In the genomic region with DNA sequence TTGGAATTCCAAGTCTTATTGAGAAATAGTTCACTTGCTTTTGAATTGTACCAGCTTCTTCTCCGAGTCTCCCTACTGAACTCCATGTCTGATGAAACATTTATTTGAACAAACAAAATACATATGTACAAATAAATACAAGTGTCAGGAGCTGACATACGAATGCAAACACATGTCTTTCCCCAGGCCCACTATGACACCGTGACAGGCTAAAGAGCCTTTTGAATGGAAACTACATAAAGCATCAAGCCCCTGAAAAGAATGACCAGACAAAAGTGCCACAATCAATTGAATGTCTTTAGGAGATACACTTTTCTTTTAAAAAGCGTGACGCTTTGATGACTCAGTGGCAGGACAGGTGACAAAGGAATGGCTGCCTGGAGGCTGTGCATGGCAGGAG, we compare ENCODE assay signal across 14 cellular contexts.
A peak's percentile ranks its signal among the peaks of the same experiment; 100 is the strongest.
DNase-seq lines count a peak whose midpoint lies in the region; ATAC-seq and TF ChIP-seq lines count a peak whose summit lies in the region.
"Had no signal": no experiment of that assay in that cellular context is flagged by ENCODE, and none has a peak within 500 bp of the region (broad histone marks: within the 10 kb centered on the region; RNA-seq: fewer than 3 reads in every experiment).

No MANE protein-coding gene starts in this region.

- H3K9ac ChIP-seq in IMR-90 (ENCODE audit: low read depth, low read length) (no peak overlapping the region), trophoblast cell (ENCODE audit: low read length) (no peak overlapping the region)
- H3K9ac ChIP-seq: GM23248 had no signal

- intact Hi-C loops in IMR-90 (cut with micrococcal nuclease) = loop anchor here (5.0 kb wide), 1 partner anchor 135 kb away; no protein-coding TSS in a partner anchor

- no peak for TF ChIP-seq CTCF in IMR-90 (conservative IDR thresholded peaks at IDR 0.05; ENCODE audit: low read depth, low read length)

- H2BK20ac ChIP-seq in IMR-90 (ENCODE audit: low read depth, low read length) = no peak overlapping the region

- no peak overlapping the region for H4K12ac ChIP-seq in trophoblast cell (ENCODE audit: low read depth, low read length)

- in situ Hi-C loops in IMR-90 (cut with MboI; ENCODE audit: low sequenced_read_pairs) = no loop called here

- dilution Hi-C loops in IMR-90 (cut with HindIII; ENCODE audit: low sequenced_read_pairs, unreplicated experiment) = no loop called here

- H3K27me3 ChIP-seq in IMR-90 (ENCODE audit: control insufficient read depth, insufficient read depth, low read length) (no peaks in the 10 kb centered on the region), trophoblast cell (ENCODE audit: insufficient read depth, low read length) (no peaks in the 10 kb centered on the region)
- H3K27me3 ChIP-seq: BE2C had no signal

- WGBS in IMR-90 (ENCODE audit: extremely low coverage in 2 of 2, insufficient read length in 1 of 2), 2 experiments = 100% methylated on average over 1 of the region's 5 CpGs; no CpG with 5 or more reads in 1 of the 2 experiments
- WGBS in trophoblast cell (ENCODE audit: extremely low coverage, insufficient coverage, insufficient read length) = no CpG with 5 or more reads among the region's 5 CpGs

- no peaks in the 10 kb centered on the region for H3K79me2 ChIP-seq in trophoblast cell (ENCODE audit: control insufficient read depth, insufficient read depth, low read length, poor library complexity)

- no peak overlapping the region for H4K5ac ChIP-seq in IMR-90 (ENCODE audit: low read depth, low read length)

- no TSS peak for BruUV-seq in IMR-90 (replicated peaks; lab: Mats Ljungman, UMichigan)

- H3K9me3 ChIP-seq in IMR-90 (ENCODE audit: control insufficient read depth, insufficient read depth, low read length) (no peaks in the 10 kb centered on the region), trophoblast cell (ENCODE audit: insufficient read depth, low read depth, low read length) (no peaks in the 10 kb centered on the region)
- H3K9me3 ChIP-seq: A549, BE2C had no signal

- no peak for TF ChIP-seq RAD21 in IMR-90 (IDR thresholded peaks at IDR 0.05; ENCODE audit: low read length)

- H2BK120ac ChIP-seq in IMR-90 (ENCODE audit: low read depth, low read length) = no peak overlapping the region
- no peak overlapping the region for H2BK120ac ChIP-seq in trophoblast cell (ENCODE audit: insufficient read depth, low read length, poor library complexity)

- H3K4ac ChIP-seq in IMR-90 (ENCODE audit: low read depth, low read length) (peak overlapping the region; percentile 24; the same call in 1 of the 2 replicates), trophoblast cell (ENCODE audit: low read depth, low read length) (no peak overlapping the region)

- CTCF ChIA-PET in IMR-90 (lab: Yijun Ruan, JAX) = interaction anchor here (0.5 kb wide), 1 partner anchor 349 kb away, joined by 3 read pairs; no protein-coding TSS in a partner anchor

- no peak overlapping the region for H4K8ac ChIP-seq in IMR-90 (ENCODE audit: low read depth in 2 of 2, low read length in 2 of 2)
- H4K8ac ChIP-seq in trophoblast cell (ENCODE audit: low read depth, low read length) = no peak overlapping the region

- H2BK5ac ChIP-seq in IMR-90 (ENCODE audit: low read depth, low read length, poor library complexity, severe bottlenecking) = no peak overlapping the region
- no peak overlapping the region for H2BK5ac ChIP-seq in trophoblast cell (ENCODE audit: low read depth, low read length, poor library complexity)

- H2AK5ac ChIP-seq in IMR-90 (ENCODE audit: low read depth, low read length) (no peak overlapping the region), trophoblast cell (ENCODE audit: low read length) (no peak overlapping the region)

- H3K23ac ChIP-seq in IMR-90 (ENCODE audit: low read depth, low read length) = no peak overlapping the region
- no peak overlapping the region for H3K23ac ChIP-seq in trophoblast cell (ENCODE audit: low read length)

- H4K91ac ChIP-seq in IMR-90 (ENCODE audit: insufficient read depth, low read depth, low read length) (no peak overlapping the region), trophoblast cell (ENCODE audit: low read depth, low read length) (no peak overlapping the region)

- H3K4me2 ChIP-seq in IMR-90 (ENCODE audit: low read depth, low read length) = no peak overlapping the region
- H3K4me2 ChIP-seq in trophoblast cell (ENCODE audit: low read length) = no peak overlapping the region
- H3K4me2 ChIP-seq: A549 had no signal

- POLR2A ChIA-PET in IMR-90 (lab: Charles Lee; ENCODE audit: unreplicated experiment) = no interaction called here

- H3K27ac ChIP-seq in IMR-90 (ENCODE audit: insufficient read depth, low read length) (no peak overlapping the region), trophoblast cell (ENCODE audit: low read depth, low read length) (no peak overlapping the region)
- H3K27ac ChIP-seq: A549, C4-2B, GM23248 had no signal

- H3K4me1 ChIP-seq in IMR-90 (ENCODE audit: control insufficient read depth, insufficient read depth, low read length) (peaks cover 16% of the 10 kb centered on the region), trophoblast cell (ENCODE audit: control insufficient read depth in 1 of 2, insufficient read depth in 2 of 2, low read length in 2 of 2) (no peaks in the 10 kb centered on the region)
- H3K4me1 ChIP-seq: BE2C had no signal

- peaks cover 12% of the 10 kb centered on the region for H3K9me1 ChIP-seq in IMR-90 (ENCODE audit: insufficient read depth, low read length)

- H3K36me3 ChIP-seq in IMR-90 (ENCODE audit: control insufficient read depth, insufficient read depth, low read length) (no peaks in the 10 kb centered on the region), trophoblast cell (ENCODE audit: control insufficient read depth in 1 of 2, insufficient read depth in 2 of 2, low read length in 2 of 2) (no peaks in the 10 kb centered on the region)
- H3K36me3 ChIP-seq: BE2C had no signal

- H3K18ac ChIP-seq in IMR-90 (ENCODE audit: low read depth, low read length) = no peak overlapping the region
- no peak overlapping the region for H3K18ac ChIP-seq in trophoblast cell (ENCODE audit: low read length)

- H3K56ac ChIP-seq in IMR-90 (ENCODE audit: extremely low read depth, insufficient read depth, low read length) = no peak overlapping the region

- TF ChIP-seq POLR2A in IMR-90 (IDR thresholded peaks at IDR 0.05; ENCODE audit: low read depth, low read length) = no peak

- H3K14ac ChIP-seq in IMR-90 (replicated peaks; ENCODE audit: low read depth, low read length) (no peak overlapping the region), trophoblast cell (ENCODE audit: low read length) (no peak overlapping the region)

- no peak overlapping the region for H2AK9ac ChIP-seq in IMR-90 (replicated peaks; ENCODE audit: low read depth, low read length, poor library complexity)

- H3K4me3 ChIP-seq in IMR-90 (ENCODE audit: insufficient read depth, low read depth, low read length) = no peak overlapping the region
- H3K4me3 ChIP-seq in trophoblast cell (ENCODE audit: low read depth, low read length) = no peak overlapping the region
- H3K4me3 ChIP-seq: A549, GM23248 had no signal

- H2AFZ ChIP-seq in IMR-90 (replicated peaks; ENCODE audit: low read length, poor library complexity) = no peak overlapping the region
- H2AFZ ChIP-seq in trophoblast cell (ENCODE audit: insufficient read depth, low read length, poor library complexity) = no peak overlapping the region
- H2AFZ ChIP-seq: GM23248 had no signal

- no peak for ATAC-seq in IMR-90 (ENCODE audit: low read depth)
- ATAC-seq: A549 had no signal

- peak; percentile 5 for DNase-seq in DMS53 treated with DMSO at 0.1 percent for 48 hours (lab: John Stamatoyannopoulos, UW; ENCODE audit: unreplicated experiment)
- no peak for DNase-seq in IMR-90
- DNase-seq in NCI-H345 (lab: John Stamatoyannopoulos, UW) = peak; percentile 78
- DNase-seq in trophoblast cell = peak; percentile 11 to 54
- no peak for DNase-seq in retina
- no peak for DNase-seq in SKM-1 treated with dmso at 0.1 percent for 144 hours (lab: John Stamatoyannopoulos, UW; ENCODE audit: unreplicated experiment)
- DNase-seq: BE2C; CD4-positive, alpha-beta memory T cell; DMS153; GF-D8; GM23248; H7 had no signal

- no peak overlapping the region for H2BK12ac ChIP-seq in trophoblast cell (ENCODE audit: low read length)

- H3K79me1 ChIP-seq in IMR-90 (ENCODE audit: low read depth in 1 of 2, low read length in 2 of 2) = no peaks in the 10 kb centered on the region; a peak in 1 of 4 replicates
- H3K79me1 ChIP-seq in trophoblast cell (ENCODE audit: low read length) = no peaks in the 10 kb centered on the region

- no peaks in the 10 kb centered on the region for H4K20me1 ChIP-seq in IMR-90 (ENCODE audit: insufficient read depth, low read length)

- H2BK15ac ChIP-seq in IMR-90 (ENCODE audit: low read depth, low read length) = no peak overlapping the region

TF ChIP-seq in IMR-90, 13 proteins besides CTCF, POLR2A, EP300 and RAD21:
- TF ChIP-seq NFE2L2 (IDR thresholded peaks at IDR 0.05; ENCODE audit: low read depth, low read length) (no peak), MXI1 (IDR thresholded peaks at IDR 0.05; ENCODE audit: borderline replicate concordance, low read depth, low read length) (no peak), SMC3 (IDR thresholded peaks at IDR 0.05; ENCODE audit: low read depth, low read length) (no peak), MAZ (IDR thresholded peaks at IDR 0.05; ENCODE audit: borderline replicate concordance, low read depth, low read length) (no peak), MAFK (IDR thresholded peaks at IDR 0.05; ENCODE audit: low read depth, low read length) (no peak), RCOR1 (IDR thresholded peaks at IDR 0.05; ENCODE audit: insufficient replicate concordance, low read length) (no peak), BHLHE40 (IDR thresholded peaks at IDR 0.05; ENCODE audit: low read depth, low read length) (no peak), FOS (IDR thresholded peaks at IDR 0.05; ENCODE audit: low read depth, low read length) (no peak), CEBPB (IDR thresholded peaks at IDR 0.05; ENCODE audit: low read depth, low read length) (no peak), RFX5 (IDR thresholded peaks at IDR 0.05; ENCODE audit: low read depth, low read length) (no peak), CHD1 (IDR thresholded peaks at IDR 0.05; ENCODE audit: low read depth, low read length) (no peak)
- TF ChIP-seq, protein P1, sequence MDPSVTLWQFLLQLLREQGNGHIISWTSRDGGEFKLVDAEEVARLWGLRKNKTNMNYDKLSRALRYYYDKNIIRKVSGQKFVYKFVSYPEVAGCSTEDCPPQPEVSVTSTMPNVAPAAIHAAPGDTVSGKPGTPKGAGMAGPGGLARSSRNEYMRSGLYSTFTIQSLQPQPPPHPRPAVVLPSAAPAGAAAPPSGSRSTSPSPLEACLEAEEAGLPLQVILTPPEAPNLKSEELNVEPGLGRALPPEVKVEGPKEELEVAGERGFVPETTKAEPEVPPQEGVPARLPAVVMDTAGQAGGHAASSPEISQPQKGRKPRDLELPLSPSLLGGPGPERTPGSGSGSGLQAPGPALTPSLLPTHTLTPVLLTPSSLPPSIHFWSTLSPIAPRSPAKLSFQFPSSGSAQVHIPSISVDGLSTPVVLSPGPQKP (IDR thresholded peaks at IDR 0.05; ENCODE audit: borderline replicate concordance, low read depth, low read length) = no peak

Comparison
In these comparisons a context has a peak if more than half of its experiments do, and no peak if none do; other contexts are left out.
1. DNase-seq: peak in DMS53 treated with DMSO at 0.1 percent for 48 hours (single experiment), NCI-H345 (single experiment) and trophoblast cell (2 of 2); none in IMR-90 (single experiment), retina (single experiment) and SKM-1 treated with dmso at 0.1 percent for 144 hours (single experiment).